In the genomic region with DNA sequence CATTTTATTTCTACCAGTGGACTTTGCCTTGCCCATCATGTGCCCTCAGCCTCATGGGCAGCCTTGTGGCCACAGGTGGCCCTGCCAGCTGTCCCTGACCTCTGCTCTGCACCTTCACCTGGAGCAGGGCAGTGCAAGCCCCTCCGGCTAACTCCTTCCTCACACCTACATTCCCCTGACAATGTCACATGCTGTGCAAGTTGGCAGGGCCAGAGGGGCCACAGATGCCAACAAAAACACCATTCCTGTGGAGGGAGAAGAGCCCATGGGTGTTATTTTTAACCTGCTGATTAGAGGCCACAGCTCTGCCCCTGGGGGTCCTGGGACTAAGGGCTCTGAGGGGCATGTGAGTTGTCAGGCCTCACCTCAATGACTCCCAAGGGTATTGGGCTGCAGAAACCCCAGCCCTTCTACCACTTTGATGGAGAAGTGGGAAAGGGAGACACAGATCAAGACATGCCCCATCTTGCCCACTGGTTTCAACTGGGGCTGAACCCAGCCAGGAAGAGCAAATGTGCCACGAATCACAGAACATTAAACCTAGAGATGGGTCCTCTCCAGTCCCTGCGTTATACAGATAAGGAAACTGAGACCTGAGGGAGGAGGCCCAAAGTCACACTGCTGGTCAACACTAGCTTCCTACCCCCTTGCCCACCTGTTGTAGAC, we compare ENCODE assay signal across 14 cellular contexts.
DNase-seq lines count a peak whose midpoint lies in the region; ATAC-seq, FAIRE-seq and TF ChIP-seq lines count a peak whose summit lies in the region.
"Had no signal": no experiment of that assay in that cellular context is flagged by ENCODE, and none has a peak within 500 bp of the region (broad histone marks: within the 10 kb centered on the region; RNA-seq: fewer than 3 reads in every experiment).

No MANE protein-coding gene starts in this region.

- H3K4me2 ChIP-seq in HepG2 (ENCODE audit: low read depth, low read length), result no peak overlapping the region
- H3K4me2 ChIP-seq: hepatocyte had no signal

- CTCF ChIA-PET in HepG2 (lab: Yijun Ruan, JAX; ENCODE audit: low intra/inter-chr PET ratio, low total read pairs), result no interaction called here

- H3K4me3 ChIP-seq in HepG2 (replicated peaks in 1 of 3; ENCODE audit: insufficient read depth in 1 of 3, low read depth in 2 of 3, low read length in 3 of 3) (no peak overlapping the region), right lobe of liver (no peak overlapping the region)
- H3K4me3 ChIP-seq: hepatocyte, pancreas had no signal

- H3K9me3 ChIP-seq in HepG2 (ENCODE audit: low read length) (no peaks in the 10 kb centered on the region), right lobe of liver (no peaks in the 10 kb centered on the region)
- H3K9me3 ChIP-seq: pancreas had no signal

- H3K27ac ChIP-seq in HepG2 (ENCODE audit: extremely low read length, insufficient read depth, low read length) (no peak overlapping the region), right lobe of liver (no peak overlapping the region), cingulate gyrus (ENCODE audit: low read depth, low read length) (peak overlapping the region; percentile 63), layer of hippocampus (ENCODE audit: low read depth, low read length) (peak overlapping the region; percentile 38)
- H3K27ac ChIP-seq: hepatocyte, pancreas had no signal

- peaks cover 86% of the 10 kb centered on the region for H3K4me1 ChIP-seq in HepG2 (ENCODE audit: insufficient read depth, low read length)
- peaks cover 0 to 6% (median 0%) of the 10 kb centered on the region in 4 donors for H3K4me1 ChIP-seq in right lobe of liver
- H3K4me1 ChIP-seq: pancreas had no signal

- no peak for ATAC-seq in HepG2
- ATAC-seq in right lobe of liver, result no peak
- ATAC-seq in GM18861 (IDR thresholded peaks at IDR 0.05; ENCODE audit: unreplicated experiment), result no peak
- ATAC-seq in HG02981 (IDR thresholded peaks at IDR 0.05; ENCODE audit: unreplicated experiment), result no peak
- ATAC-seq: pancreas; stimulated activated memory B cell treated with anti-CD40 and anti-IgM and Interleukin-4, amounts not matched to agents 10 μg/mL and 1 μg/mL and 100 μg/mL, for 72 hours had no signal

- H3K79me2 ChIP-seq in HepG2 (ENCODE audit: insufficient read depth, low read length), result no peaks in the 10 kb centered on the region
- H3K79me2 ChIP-seq: hepatocyte had no signal

- H4K20me1 ChIP-seq in HepG2 (ENCODE audit: insufficient read depth, low read length), result no peaks in the 10 kb centered on the region

- WGBS in HepG2 (ENCODE audit: low lambda C conversion rate), result 59% methylated on average over 3 of the region's 3 CpGs
- WGBS in right lobe of liver (ENCODE audit: insufficient coverage, low coverage, low lambda C conversion rate, missing lambda C conversion rate), result 35% methylated on average over 2 of the region's 3 CpGs

- in situ Hi-C loops in HepG2 (cut with HindIII; ENCODE audit: extremely low pct_ligation_motif_present, low pct_unique_long_range_greater_than_20kb), result no loop called here

- no TSS peak for BruUV-seq in HepG2 (replicated peaks; lab: Mats Ljungman, UMichigan)

- DNase-seq in HepG2 (ENCODE audit: low spot score) (no peak), right lobe of liver (no peak), DMS79 treated with DMSO at 0.1 percent for 48 hours (lab: John Stamatoyannopoulos, UW) (no peak)
- DNase-seq in stimulated activated CD4-positive, alpha-beta T cell treated with anti-CD3 and anti-CD28 coated beads, Interleukin-4, amount 100 ng/mL, for 4 hours, result no peak
- DNase-seq: ACHN, NCI-H446 treated with DMSO at 0.1 percent for 48 hours had no signal

- TF ChIP-seq POLR2A in HepG2 (IDR thresholded peaks at IDR 0.05; ENCODE audit: insufficient read depth in 1 of 2, low read depth in 2 of 2, low read length in 2 of 2) (no peak), right lobe of liver (IDR thresholded peaks at IDR 0.05) (no peak)

- TF ChIP-seq CTCF in HepG2 (CRISPR knock-in tag; IDR thresholded peaks at IDR 0.05) (no peak), right lobe of liver (IDR thresholded peaks at IDR 0.05) (no peak)

- POLR2A ChIA-PET in HepG2 (lab: Yijun Ruan, JAX), result interaction anchor here (1.0 kb wide), 1 partner anchor 11 kb away, joined by 3 read pairs; no protein-coding TSS in a partner anchor

- FAIRE-seq in HepG2 (lab: Jason Lieb, UNC), result no peak
- FAIRE-seq: H54, pancreas had no signal

- no peak overlapping the region for H3K9ac ChIP-seq in HepG2 (ENCODE audit: insufficient read depth, low read depth, low read length)

- intact Hi-C loops in HepG2 (cut with micrococcal nuclease; ENCODE audit: unreplicated experiment), result no loop called here
- intact Hi-C loops in right lobe of liver (cut with DNase I), result loop anchor here in 1 of 2 donors (10.0 kb wide), 2 partner anchors 47 to 107 kb away; no protein-coding TSS in a partner anchor

- no peak for TF ChIP-seq RAD21 in HepG2 (CRISPR knock-in tag; IDR thresholded peaks at IDR 0.05)

- peaks cover 0 to 23% of the 10 kb centered on the region in 2 experiments; a peak in 4 of 5 replicates for H3K27me3 ChIP-seq in HepG2 (ENCODE audit: control insufficient read depth in 1 of 2, insufficient read depth in 2 of 2, low read length in 2 of 2)
- no peaks in the 10 kb centered on the region for H3K27me3 ChIP-seq in right lobe of liver
- no peaks in the 10 kb centered on the region for H3K27me3 ChIP-seq in layer of hippocampus (ENCODE audit: control insufficient read depth, insufficient read depth, low read length)
- H3K27me3 ChIP-seq: hepatocyte, pancreas had no signal

- H3K36me3 ChIP-seq in HepG2 (replicated peaks in 1 of 2; ENCODE audit: control insufficient read depth in 1 of 2, insufficient read depth in 2 of 2, low read length in 2 of 2), result no peaks in the 10 kb centered on the region
- H3K36me3 ChIP-seq in right lobe of liver, result no peaks in the 10 kb centered on the region
- H3K36me3 ChIP-seq: pancreas had no signal

- no peak overlapping the region for H2AFZ ChIP-seq in HepG2 (ENCODE audit: low read length)
- H2AFZ ChIP-seq: hepatocyte had no signal

- TF ChIP-seq EP300 in HepG2 (IDR thresholded peaks at IDR 0.05; ENCODE audit: low read depth in 2 of 2, low read length in 2 of 2), result no peak
- TF ChIP-seq EP300 in HepG2 (CRISPR knock-in tag; IDR thresholded peaks at IDR 0.05; ENCODE audit: borderline replicate concordance), result no peak

TF ChIP-seq in HepG2, 621 proteins besides CTCF, POLR2A, EP300 and RAD21 (continues in another document):
- no peak for TF ChIP-seq TEAD3 (CRISPR knock-in tag; optimal IDR thresholded peaks at IDR 0.05; ENCODE audit: borderline replicate concordance)
- no peak for TF ChIP-seq PHF20 (CRISPR knock-in tag; IDR thresholded peaks at IDR 0.05)
- no peak for TF ChIP-seq CHD4 (IDR thresholded peaks at IDR 0.05; ENCODE audit: borderline replicate concordance, low read length)
- TF ChIP-seq, protein P1, sequence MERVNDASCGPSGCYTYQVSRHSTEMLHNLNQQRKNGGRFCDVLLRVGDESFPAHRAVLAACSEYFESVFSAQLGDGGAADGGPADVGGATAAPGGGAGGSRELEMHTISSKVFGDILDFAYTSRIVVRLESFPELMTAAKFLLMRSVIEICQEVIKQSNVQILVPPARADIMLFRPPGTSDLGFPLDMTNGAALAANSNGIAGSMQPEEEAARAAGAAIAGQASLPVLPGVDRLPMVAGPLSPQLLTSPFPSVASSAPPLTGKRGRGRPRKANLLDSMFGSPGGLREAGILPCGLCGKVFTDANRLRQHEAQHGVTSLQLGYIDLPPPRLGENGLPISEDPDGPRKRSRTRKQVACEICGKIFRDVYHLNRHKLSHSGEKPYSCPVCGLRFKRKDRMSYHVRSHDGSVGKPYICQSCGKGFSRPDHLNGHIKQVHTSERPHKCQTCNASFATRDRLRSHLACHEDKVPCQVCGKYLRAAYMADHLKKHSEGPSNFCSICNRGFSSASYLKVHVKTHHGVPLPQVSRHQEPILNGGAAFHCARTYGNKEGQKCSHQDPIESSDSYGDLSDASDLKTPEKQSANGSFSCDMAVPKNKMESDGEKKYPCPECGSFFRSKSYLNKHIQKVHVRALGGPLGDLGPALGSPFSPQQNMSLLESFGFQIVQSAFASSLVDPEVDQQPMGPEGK (CRISPR knock-in tag; IDR thresholded peaks at IDR 0.05), result no peak
- peak; percentile 28; the same call in 1 of the 2 replicates for TF ChIP-seq SALL1 (CRISPR knock-in tag; IDR thresholded peaks at IDR 0.05)
- TF ChIP-seq NFYB (CRISPR knock-in tag; IDR thresholded peaks at IDR 0.05), result no peak
- no peak for TF ChIP-seq ZNF816 (CRISPR knock-in tag; IDR thresholded peaks at IDR 0.05; ENCODE audit: borderline replicate concordance)
- TF ChIP-seq RFX3 (CRISPR knock-in tag; IDR thresholded peaks at IDR 0.05), result no peak
- TF ChIP-seq, protein P2, sequence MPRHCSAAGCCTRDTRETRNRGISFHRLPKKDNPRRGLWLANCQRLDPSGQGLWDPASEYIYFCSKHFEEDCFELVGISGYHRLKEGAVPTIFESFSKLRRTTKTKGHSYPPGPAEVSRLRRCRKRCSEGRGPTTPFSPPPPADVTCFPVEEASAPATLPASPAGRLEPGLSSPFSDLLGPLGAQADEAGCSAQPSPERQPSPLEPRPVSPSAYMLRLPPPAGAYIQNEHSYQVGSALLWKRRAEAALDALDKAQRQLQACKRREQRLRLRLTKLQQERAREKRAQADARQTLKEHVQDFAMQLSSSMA (CRISPR knock-in tag; IDR thresholded peaks at IDR 0.05), result no peak
- TF ChIP-seq DNMT3B (CRISPR knock-in tag; conservative IDR thresholded peaks at IDR 0.05), result no peak
- no peak for TF ChIP-seq GLI4 (CRISPR knock-in tag; IDR thresholded peaks at IDR 0.05; ENCODE audit: borderline replicate concordance)

Comparison
In these comparisons a context has a peak if more than half of its experiments do, and no peak if none do; other contexts are left out.
1. H3K27ac ChIP-seq: peak in cingulate gyrus (single experiment) and layer of hippocampus (single experiment); none in HepG2 (single experiment) and right lobe of liver (0 of 3).